8 cellular contexts compared by ENCODE assay signal in genomic region chr19:48868196-48868886, GRCh38. TPM values are rescaled to one million over a fixed set of nuclear protein-coding genes. Genes with fewer than 3 reads are reported as not detected.
A peak's percentile ranks its signal among the peaks of the same experiment; 100 is the strongest.
DNase-seq lines count a peak whose midpoint lies in the region; ATAC-seq lines count a peak whose summit lies in the region.

PLEKHA4 (minus strand) TSS chr19:48868617; CDS start chr19:48867620, 997 bp downstream.

- 24% methylated on average over 8 of the region's 8 CpGs for WGBS in HUES64

- DNase-seq in astrocyte of the hippocampus (ENCODE audit: low read depth, low spot score) (peak; percentile 64), immature natural killer cell (no peak)
- no peak for DNase-seq in stimulated activated CD4-positive, alpha-beta T cell treated with anti-CD3 and anti-CD28 coated beads, Interleukin-1b, Interleukin-23, amount 100 ng/mL, for 48 hours

- H3K4me3 ChIP-seq in HUES64 (ENCODE audit: low read length): peak within 1 kb of the TSS; percentile 42
- peak within 1 kb of the TSS; percentile 41 to 66 (median 60) for H3K4me3 ChIP-seq in subcutaneous abdominal adipose tissue (ENCODE audit: low read depth in 1 of 5, low read length in 5 of 5)

- peaks cover 11 to 16% of the 10 kb centered on the region in 2 donors for H3K4me1 Mint-ChIP-seq in immature natural killer cell

- H3K9me3 Mint-ChIP-seq in immature natural killer cell: no peaks in the 10 kb centered on the region

- H3K27ac Mint-ChIP-seq in immature natural killer cell: peak within 1 kb of the TSS in 4 of 6 donors; percentile 7 to 69 (median 39)

- H3K27me3 Mint-ChIP-seq in immature natural killer cell (ENCODE audit: low read depth in 3 of 3): peaks cover 16 to 23% (median 17%) of the 10 kb centered on the region in 3 donors

- H3K36me3 ChIP-seq in HUES64 (ENCODE audit: insufficient read depth, low read length) (peaks cover 8% of the 10 kb centered on the region), subcutaneous abdominal adipose tissue (ENCODE audit: control insufficient read depth in 5 of 5, insufficient read depth in 5 of 5, low read length in 5 of 5) (peaks cover 0 to 6% (median 2%) of the 10 kb centered on the region in 5 donors)

- peaks cover 16% of the 10 kb centered on the region for H3K4me1 ChIP-seq in HUES64 (ENCODE audit: insufficient read depth, low read length)
- H3K4me1 ChIP-seq in subcutaneous abdominal adipose tissue (ENCODE audit: control insufficient read depth in 5 of 5, insufficient read depth in 5 of 5, low read length in 5 of 5): peaks cover 6 to 27% (median 17%) of the 10 kb centered on the region in 5 donors

- H3K9me3 ChIP-seq in HUES64 (ENCODE audit: insufficient read depth, low read depth, low read length): no peaks in the 10 kb centered on the region
- no peaks in the 10 kb centered on the region for H3K9me3 ChIP-seq in subcutaneous abdominal adipose tissue (ENCODE audit: control insufficient read depth in 5 of 5, low read length in 5 of 5)

- peaks cover 4 to 5% (median 4%) of the 10 kb centered on the region in 3 donors for H3K36me3 Mint-ChIP-seq in immature natural killer cell

- peak within 1 kb of the TSS; percentile 57 for H3K27ac ChIP-seq in HUES64 (ENCODE audit: low read depth, low read length)
- peak within 1 kb of the TSS; percentile 77 for H3K27ac ChIP-seq in subcutaneous abdominal adipose tissue (ENCODE audit: low read depth, low read length)

- H3K9ac ChIP-seq in HUES64 (ENCODE audit: low read depth, low read length) (peak within 1 kb of the TSS; percentile 63), subcutaneous abdominal adipose tissue (ENCODE audit: low read length in 5 of 5) (peak within 1 kb of the TSS; percentile 54 to 75 (median 57))

- ATAC-seq in GM19452 (IDR thresholded peaks at IDR 0.05; ENCODE audit: unreplicated experiment) (no peak), HG03571 (IDR thresholded peaks at IDR 0.05; ENCODE audit: unreplicated experiment) (no peak), GM19455 (IDR thresholded peaks at IDR 0.05; ENCODE audit: unreplicated experiment) (no peak)

- no peak within 1 kb of the TSS for H3K4me3 Mint-ChIP-seq in immature natural killer cell

- H3K27me3 ChIP-seq in HUES64 (ENCODE audit: insufficient read depth, low read length) (no peaks in the 10 kb centered on the region), subcutaneous abdominal adipose tissue (ENCODE audit: control insufficient read depth in 5 of 5, insufficient read depth in 4 of 5, low read length in 5 of 5) (peaks cover 0 to 17% (median 10%) of the 10 kb centered on the region in 5 donors)

RNA-seq across cellular contexts. Expression of gene PLEKHA4, which starts in this region (rescaled TPM):
- 7.1 TPM for polyA plus RNA-seq in HUES64 (2013, experiment 1 of 2)
- 10.1 TPM for polyA plus RNA-seq in HUES64 (2013, experiment 2 of 2)
- polyA plus RNA-seq in immature natural killer cell: 1 to 10 TPM; 3.0 to 5.9 (median 4.8) TPM
